11 cellular contexts compared by ENCODE assay signal in the genomic region with DNA sequence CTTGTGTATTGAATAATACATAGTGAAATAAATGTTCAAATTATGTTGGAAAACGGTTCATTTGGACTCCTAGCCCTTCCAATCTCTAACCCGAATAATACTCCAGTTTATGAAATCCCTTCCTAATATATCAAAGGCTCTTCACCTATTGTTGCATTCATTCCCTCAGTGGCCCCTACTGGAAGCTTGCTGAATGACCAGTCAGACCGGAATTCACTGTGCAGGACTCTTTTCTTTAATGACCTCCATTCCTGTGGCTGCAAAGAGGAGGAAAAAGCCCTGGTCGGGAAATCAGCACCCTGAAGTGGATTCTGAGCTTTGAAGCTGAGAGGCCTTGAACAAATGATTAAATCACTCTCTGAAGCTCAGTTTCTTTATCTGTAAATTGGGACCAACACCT. TPM values are rescaled to one million over a fixed set of nuclear protein-coding genes. Genes with fewer than 3 reads are reported as not detected.
DNase-seq lines count a peak whose midpoint lies in the region; FAIRE-seq and TF ChIP-seq lines count a peak whose summit lies in the region.
"Had no signal": no experiment of that assay in that cellular context is flagged by ENCODE, and none has a peak within 500 bp of the region (broad histone marks: within the 10 kb centered on the region; RNA-seq: fewer than 3 reads in every experiment).

No MANE protein-coding gene starts in this region.

- no peak overlapping the region for H2AFZ ChIP-seq in mesenchymal stem cell (ENCODE audit: low read depth, low read length)

- H3K9me3 ChIP-seq in breast epithelium (no peaks in the 10 kb centered on the region), mesenchymal stem cell (ENCODE audit: control insufficient read depth, low read length) (no peaks in the 10 kb centered on the region)

- H3K14ac ChIP-seq in mesenchymal stem cell (ENCODE audit: low read length in 2 of 2): no peak overlapping the region

- no peaks in the 10 kb centered on the region for H3K79me1 ChIP-seq in mesenchymal stem cell (replicated peaks; ENCODE audit: low read length, poor library complexity, severe bottlenecking)

- H3K27ac ChIP-seq in C4-2B (no peak overlapping the region), breast epithelium (no peak overlapping the region), mesenchymal stem cell (ENCODE audit: low read length, poor library complexity, severe bottlenecking) (no peak overlapping the region)

- H3K27me3 Mint-ChIP-seq in activated CD4-positive, alpha-beta memory T cell treated with anti-CD3 and anti-CD28 coated beads for 36 hours: peaks cover 26% of the 10 kb centered on the region

- intact Hi-C loops in breast epithelium (cut with DNase I; ENCODE audit: low total_unique reads): loop anchor here (5.0 to 10.0 kb wide), 2 partner anchors 320 to 477 kb away; no protein-coding TSS in a partner anchor
- intact Hi-C loops in activated CD4-positive, alpha-beta memory T cell treated with anti-CD3 and anti-CD28 coated beads for 36 hours (cut with micrococcal nuclease): no loop called here

- no peak overlapping the region for H3K4me3 ChIP-seq in LNCaP clone FGC (ENCODE audit: low read depth, low read length)
- no peak overlapping the region for H3K4me3 ChIP-seq in breast epithelium
- H3K4me3 ChIP-seq in mesenchymal stem cell (ENCODE audit: insufficient read depth in 1 of 2, low read depth in 1 of 2, low read length in 2 of 2): no peak overlapping the region

- H2BK15ac ChIP-seq in mesenchymal stem cell (ENCODE audit: low read depth, poor library complexity, severe bottlenecking): no peak overlapping the region

- H2BK120ac ChIP-seq in mesenchymal stem cell (ENCODE audit: low read depth, low read length): no peak overlapping the region

- H4K8ac ChIP-seq in mesenchymal stem cell (ENCODE audit: low read length): no peak overlapping the region

- POLR2A ChIA-PET in activated CD4-positive, alpha-beta memory T cell treated with anti-CD3 and anti-CD28 coated beads for 36 hours (lab: Charles Lee): no interaction called here

- no peak overlapping the region for H4K91ac ChIP-seq in mesenchymal stem cell (ENCODE audit: low read length)

- H3K4me1 ChIP-seq in breast epithelium: no peaks in the 10 kb centered on the region
- H3K4me1 ChIP-seq in mesenchymal stem cell (ENCODE audit: control insufficient read depth, insufficient read depth, low read depth, low read length): no peaks in the 10 kb centered on the region

- TF ChIP-seq POLR2A in breast epithelium (IDR thresholded peaks at IDR 0.05) (no peak), GM12891 (IDR thresholded peaks at IDR 0.05; ENCODE audit: low read depth, low read length) (no peak)

- TF ChIP-seq CTCF in C4-2B (conservative IDR thresholded peaks at IDR 0.05): peak; percentile 64
- TF ChIP-seq CTCF in LNCaP clone FGC (IDR thresholded peaks at IDR 0.05; ENCODE audit: control insufficient read depth, extremely low read depth, insufficient read depth): peak; percentile 46
- peak in 2 of 3 donors; percentile 9 to 16 for TF ChIP-seq CTCF in breast epithelium (IDR thresholded peaks at IDR 0.05)

- H3K18ac ChIP-seq in mesenchymal stem cell (ENCODE audit: low read depth in 1 of 2, low read length in 2 of 2): no peak overlapping the region

- CTCF ChIA-PET in activated CD4-positive, alpha-beta memory T cell treated with anti-CD3 and anti-CD28 coated beads for 36 hours (lab: Charles Lee): interaction anchor here (1.3 kb wide), 1 partner anchor 19 kb away, joined by 6 read pairs; no protein-coding TSS in a partner anchor

- no peak for DNase-seq in LNCaP clone FGC (ENCODE audit: low read depth)
- DNase-seq in breast epithelium (ENCODE audit: low spot score in 2 of 2): no peak
- peak; percentile 66 for DNase-seq in mesenchymal stem cell
- DNase-seq in stimulated activated naive CD4-positive, alpha-beta T cell treated with Interleukin-2 at 50 U/mL for 16 hours (lab: John Stamatoyannopoulos, UW): no peak
- DNase-seq in GM12891 (ENCODE audit: insufficient read length, low spot score): no peak
- DNase-seq in activated CD4-positive, alpha-beta memory T cell treated with anti-CD3 and anti-CD28 coated beads for 36 hours: no peak
- no peak for DNase-seq in NCI-H446 treated with DMSO at 0.1 percent for 48 hours (lab: John Stamatoyannopoulos, UW)
- DNase-seq: activated naive CD4-positive, alpha-beta T cell treated with anti-CD3 and anti-CD28 coated beads, Interleukin-2, amount 10 ng/mL, durations not matched to agents 7 days and 5 days; RPMI8226; stimulated activated CD4-positive, alpha-beta T cell treated with anti-CD3 and anti-CD28 coated beads, Interleukin-4, amount 100 ng/mL, for 4 hours had no signal

- no peak overlapping the region for H2AK5ac ChIP-seq in mesenchymal stem cell (ENCODE audit: low read length, severe bottlenecking)

- no peak overlapping the region for H2BK12ac ChIP-seq in mesenchymal stem cell (ENCODE audit: low read length in 2 of 2)

- 40% methylated on average over 4 of the region's 4 CpGs for WGBS in mesenchymal stem cell

- H3K27ac Mint-ChIP-seq in activated CD4-positive, alpha-beta memory T cell treated with anti-CD3 and anti-CD28 coated beads for 36 hours: no peak overlapping the region
- H3K27ac Mint-ChIP-seq: activated naive CD4-positive, alpha-beta T cell treated with anti-CD3 and anti-CD28 coated beads, Interleukin-2, amount 10 ng/mL, durations not matched to agents 7 days and 5 days had no signal

- no peak overlapping the region for H3K9ac ChIP-seq in mesenchymal stem cell (ENCODE audit: low read length)

- no peaks in the 10 kb centered on the region for H3K36me3 Mint-ChIP-seq in activated CD4-positive, alpha-beta memory T cell treated with anti-CD3 and anti-CD28 coated beads for 36 hours
- H3K36me3 Mint-ChIP-seq: activated naive CD4-positive, alpha-beta T cell treated with anti-CD3 and anti-CD28 coated beads, Interleukin-2, amount 10 ng/mL, durations not matched to agents 7 days and 5 days had no signal

- no peak overlapping the region for H3K4ac ChIP-seq in mesenchymal stem cell (ENCODE audit: low read depth in 1 of 2, low read length in 2 of 2)

- no peak for FAIRE-seq in GM12891 (lab: Jason Lieb, UNC)

- H3K36me3 ChIP-seq in breast epithelium (no peaks in the 10 kb centered on the region), mesenchymal stem cell (ENCODE audit: control insufficient read depth in 1 of 2, insufficient read depth in 2 of 2, low read depth in 1 of 2, low read length in 2 of 2) (no peaks in the 10 kb centered on the region)

- H3K4me2 ChIP-seq in mesenchymal stem cell (ENCODE audit: low read length, poor library complexity, severe bottlenecking): no peak overlapping the region

- H3K9me3 Mint-ChIP-seq in activated CD4-positive, alpha-beta memory T cell treated with anti-CD3 and anti-CD28 coated beads for 36 hours: no peaks in the 10 kb centered on the region
- H3K9me3 Mint-ChIP-seq: activated naive CD4-positive, alpha-beta T cell treated with anti-CD3 and anti-CD28 coated beads, Interleukin-2, amount 10 ng/mL, durations not matched to agents 7 days and 5 days had no signal

- H3K4me1 Mint-ChIP-seq in activated CD4-positive, alpha-beta memory T cell treated with anti-CD3 and anti-CD28 coated beads for 36 hours (ENCODE audit: low read depth): no peaks in the 10 kb centered on the region
- H3K4me1 Mint-ChIP-seq: activated naive CD4-positive, alpha-beta T cell treated with anti-CD3 and anti-CD28 coated beads, Interleukin-2, amount 10 ng/mL, durations not matched to agents 7 days and 5 days had no signal

- H3K4me3 Mint-ChIP-seq in activated CD4-positive, alpha-beta memory T cell treated with anti-CD3 and anti-CD28 coated beads for 36 hours: no peak overlapping the region
- H3K4me3 Mint-ChIP-seq: activated naive CD4-positive, alpha-beta T cell treated with anti-CD3 and anti-CD28 coated beads, Interleukin-2, amount 10 ng/mL, durations not matched to agents 7 days and 5 days had no signal

- H3K27me3 ChIP-seq in breast epithelium (peaks cover 0 to 10% of the 10 kb centered on the region in 2 donors), mesenchymal stem cell (ENCODE audit: control insufficient read depth in 1 of 2, insufficient read depth in 1 of 2, low read length in 2 of 2) (peaks cover 26 to 35% of the 10 kb centered on the region in 2 experiments)

- no peak overlapping the region for H2BK5ac ChIP-seq in mesenchymal stem cell (ENCODE audit: low read depth, low read length, poor library complexity, severe bottlenecking)

- H3K23ac ChIP-seq in mesenchymal stem cell (ENCODE audit: low read length in 2 of 2): no peak overlapping the region

TF ChIP-seq in GM12891, 5 proteins besides CTCF, POLR2A, EP300 and RAD21:
- TF ChIP-seq POU2F2 (IDR thresholded peaks at IDR 0.05; ENCODE audit: low read depth, low read length) (no peak), POLR2AphosphoS5 (IDR thresholded peaks at IDR 0.05; ENCODE audit: low read depth, low read length) (no peak), TAF1 (IDR thresholded peaks at IDR 0.05; ENCODE audit: low read depth, low read length) (no peak), SPI1 (IDR thresholded peaks at IDR 0.05; ENCODE audit: low read depth, low read length) (no peak), PAX5 (IDR thresholded peaks at IDR 0.05; ENCODE audit: insufficient read depth, low read length, severe bottlenecking) (no peak)
TF ChIP-seq in GM12891: peak in this region for 0.

RNA-seq across cellular contexts. Expression of a gene that starts 19.1 kb away (rescaled TPM):
- total RNA-seq in breast epithelium: 10 to 100 TPM; 58.2 to 67.8 (median 61.0) TPM
- 505 TPM for polyA plus RNA-seq in mesenchymal stem cell (2013, experiment 1 of 2)
- polyA plus RNA-seq in mesenchymal stem cell (2013, experiment 2 of 2): 505 TPM
- 43.0 TPM for polyA plus RNA-seq in GM12891 (2012; ENCODE audit: low read depth, missing spikeins)
- total RNA-seq in activated CD4-positive, alpha-beta memory T cell treated with anti-CD3 and anti-CD28 coated beads for 36 hours: 10 to 100 TPM; 25.4 to 27.0 TPM

Comparison
In these comparisons a context has a peak if more than half of its experiments do, and no peak if none do; other contexts are left out.
1. CTCF ChIP-seq: peak in every context shown above with its lines; median percentile 64 in C4-2B; 46 in LNCaP clone FGC; 12 in breast epithelium.